ENCODE assay signal across 18 cellular contexts in the genomic region with DNA sequence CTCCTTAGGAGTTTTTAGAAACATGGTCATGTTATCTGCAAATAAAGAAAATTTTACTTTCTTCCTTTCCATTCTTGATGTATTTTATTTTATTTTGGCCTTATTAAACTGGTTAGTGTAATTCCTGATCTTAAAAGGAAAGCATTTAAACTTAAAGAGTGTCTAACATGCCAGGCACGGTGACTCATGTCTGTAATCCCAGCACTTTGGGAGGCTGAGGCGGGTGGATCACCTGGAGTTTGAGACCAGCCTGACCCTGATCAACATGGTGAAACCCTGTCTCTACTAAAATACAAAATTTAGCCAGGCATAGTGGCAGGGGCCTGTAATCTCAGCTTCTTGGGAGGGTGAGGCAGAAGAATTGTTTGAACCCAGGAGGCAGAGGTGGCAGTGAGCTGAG.
"Had no signal": no experiment of that assay in that cellular context is flagged by ENCODE, and none has a peak within 500 bp of the region (broad histone marks: within the 10 kb centered on the region; RNA-seq: fewer than 3 reads in every experiment).

No MANE protein-coding gene starts in this region.

- H3K4me1 ChIP-seq: right atrium auricular region had no signal

- H3K27me3 Mint-ChIP-seq: activated CD4-positive, alpha-beta T cell treated with anti-CD3 and anti-CD28 coated beads, Interleukin-2, amount 10 ng/mL, durations not matched to agents 7 days and 5 days; activated naive CD8-positive, alpha-beta T cell had no signal

- H3K27ac ChIP-seq: left lung, right atrium auricular region, tibial artery, vagina had no signal

- H3K4me1 Mint-ChIP-seq: brain had no signal

- H3K27me3 ChIP-seq: left lung, right atrium auricular region, tibial artery, vagina had no signal

- DNase-seq: activated CD4-positive, alpha-beta T cell treated with anti-CD3 and anti-CD28 coated beads, Interleukin-2, amount 10 ng/mL, durations not matched to agents 7 days and 5 days; activated CD8-positive, alpha-beta memory T cell treated with anti-CD3 and anti-CD28 coated beads, Interleukin-2, amount 50 U/mL, for 48 hours; activated gamma-delta T cell; activated T-cell treated with anti-CD3 and anti-CD28 coated beads, Interleukin-2, amount 50 U/mL, for 72 hours; amygdala; cerebellar nuclear complex; effector CD8-positive, alpha-beta T cell; left lung; mucosa of descending colon; naive thymus-derived CD4-positive, alpha-beta T cell; stimulated activated CD4-positive, alpha-beta T cell treated with anti-CD3 and anti-CD28 coated beads, Interleukin-4, amount 100 ng/mL, for 1 hour; stimulated activated naive B cell treated with anti-CD40 and anti-IgM and Interleukin-4, amounts not matched to agents 10 μg/mL and 1 μg/mL and 100 μg/mL, for 72 hours; tibial artery had no signal

- H3K36me3 Mint-ChIP-seq: brain; stimulated activated naive B cell treated with anti-CD40 and anti-IgM and Interleukin-4, amounts not matched to agents 10 μg/mL and 1 μg/mL and 100 μg/mL, for 72 hours had no signal

- H3K9me3 ChIP-seq: left lung, mucosa of descending colon, right atrium auricular region, tibial artery, vagina had no signal

- H3K36me3 ChIP-seq: left lung, right atrium auricular region, tibial artery, vagina had no signal

- ATAC-seq: activated T-cell treated with anti-CD3 and anti-CD28 coated beads, Interleukin-2, amount 50 U/mL, for 72 hours; left lung; mucosa of descending colon; naive thymus-derived CD4-positive, alpha-beta T cell; stimulated activated naive B cell treated with anti-CD40 and anti-IgM and Interleukin-4, amounts not matched to agents 10 μg/mL and 1 μg/mL and 100 μg/mL, for 72 hours had no signal

- H3K4me3 Mint-ChIP-seq: activated CD4-positive, alpha-beta T cell treated with anti-CD3 and anti-CD28 coated beads, Interleukin-2, amount 10 ng/mL, durations not matched to agents 7 days and 5 days; activated naive CD8-positive, alpha-beta T cell; activated T-cell treated with anti-CD3 and anti-CD28 coated beads, Interleukin-2, amount 50 U/mL, for 72 hours; brain; memory B cell; stimulated activated naive B cell treated with anti-CD40 and anti-IgM and Interleukin-4, amounts not matched to agents 10 μg/mL and 1 μg/mL and 100 μg/mL, for 72 hours had no signal

- H3K27ac Mint-ChIP-seq: activated CD4-positive, alpha-beta T cell treated with anti-CD3 and anti-CD28 coated beads, Interleukin-2, amount 10 ng/mL, durations not matched to agents 7 days and 5 days; activated naive CD8-positive, alpha-beta T cell; activated T-cell treated with anti-CD3 and anti-CD28 coated beads, Interleukin-2, amount 50 U/mL, for 72 hours; brain; memory B cell; stimulated activated naive B cell treated with anti-CD40 and anti-IgM and Interleukin-4, amounts not matched to agents 10 μg/mL and 1 μg/mL and 100 μg/mL, for 72 hours had no signal

- H3K4me3 ChIP-seq: left lung, mucosa of descending colon, right atrium auricular region, tibial artery, vagina had no signal
